In genomic region chr10:73998623-73999622, GRCh38 we compare ENCODE assay signal across 8 cellular contexts. TPM values are rescaled to one million over a fixed set of nuclear protein-coding genes. Genes with fewer than 3 reads are reported as not detected.
DNase-seq lines count a peak whose midpoint lies in the region; ATAC-seq and TF ChIP-seq lines count a peak whose summit lies in the region.

No MANE protein-coding gene starts in this region.

- TF ChIP-seq CTCF in OCI-LY7 (conservative IDR thresholded peaks at IDR 0.05; ENCODE audit: low read length): no peak

- ATAC-seq in left ventricle myocardium superior (peak; percentile 47), HG02588 (IDR thresholded peaks at IDR 0.05; ENCODE audit: unreplicated experiment) (no peak), HG03442 (IDR thresholded peaks at IDR 0.05; ENCODE audit: unreplicated experiment) (no peak)

- H3K4me1 ChIP-seq in OCI-LY7 (ENCODE audit: insufficient read depth, low read length, poor library complexity, severe bottlenecking): peaks cover 37% of the 10 kb centered on the region

- intact Hi-C loops in OCI-LY7 (cut with micrococcal nuclease; ENCODE audit: unreplicated experiment): loop anchor here (1.0 to 2.0 kb wide), 2 partner anchors 9 to 42 kb away; no protein-coding TSS in a partner anchor
- intact Hi-C loops in left ventricle myocardium superior (cut with micrococcal nuclease): no loop called here
- intact Hi-C loops in posterior cingulate gyrus (cut with DNase I): loop anchor here (5.0 kb wide), 1 partner anchor 78 kb away; no protein-coding TSS in a partner anchor

- no peaks in the 10 kb centered on the region; the same call in 1 of the 2 replicates for H4K20me1 ChIP-seq in OCI-LY7 (ENCODE audit: insufficient read depth, low read length)

- no peaks in the 10 kb centered on the region for H3K9me3 ChIP-seq in OCI-LY7 (ENCODE audit: low read length)

- H3K27ac ChIP-seq in OCI-LY7 (ENCODE audit: low read depth, low read length, poor library complexity, severe bottlenecking) (peak overlapping the region; percentile 23), angular gyrus (ENCODE audit: low read depth, low read length) (peak overlapping the region; percentile 26)

- H3K9me2 ChIP-seq in OCI-LY7 (ENCODE audit: insufficient read depth, low read length): no peaks in the 10 kb centered on the region

- H3K4me3 ChIP-seq in OCI-LY7 (ENCODE audit: low read depth, low read length, poor library complexity, severe bottlenecking): peak overlapping the region; percentile 93

- peak overlapping the region; percentile 97 for H3K4me2 ChIP-seq in OCI-LY7 (ENCODE audit: low read length)

- H3K36me3 ChIP-seq in OCI-LY7 (ENCODE audit: insufficient read depth, low read length): no peaks in the 10 kb centered on the region

- no TSS peak for BruUV-seq in OCI-LY7 (replicated peaks; lab: Mats Ljungman, UMichigan)

- DNase-seq in A172 (ENCODE audit: low spot score): peak; percentile 94
- peak; percentile 59 for DNase-seq in GM04504 (ENCODE audit: low read depth)
- DNase-seq in OCI-LY7 (ENCODE audit: low spot score): peak; percentile 52
- DNase-seq in left ventricle myocardium superior: peak; percentile 67
- DNase-seq in posterior cingulate gyrus: peak in 9 of 10 donors; percentile 17 to 93 (median 53)

- POLR2A ChIA-PET in OCI-LY7 (lab: Charles Lee): interaction anchor here (0.8 to 4.4 kb wide), 4 partner anchors 12 to 100 kb away, joined by 3 to 48 read pairs (median 6); no protein-coding TSS in a partner anchor

- peak overlapping the region; percentile 97; the same call in 1 of the 2 replicates for H2AFZ ChIP-seq in OCI-LY7 (ENCODE audit: low read length)

- CTCF ChIA-PET in OCI-LY7 (lab: Charles Lee; ENCODE audit: unreplicated experiment): interaction anchor here (0.6 to 1.7 kb wide), 5 partner anchors 13 to 89 kb away, joined by 3 to 5 read pairs (median 4); no protein-coding TSS in a partner anchor

- H3K79me2 ChIP-seq in OCI-LY7 (ENCODE audit: insufficient read depth, low read depth, low read length): peaks cover 19% of the 10 kb centered on the region; the same call in 1 of the 2 replicates

RNA-seq across cellular contexts. Expression of gene VCL, which starts 1.0 kb away (rescaled TPM):
- total RNA-seq in A172 (2014; rRNA removed; shearing (Covaris generic)): 142 and 146 TPM in 2 replicates
- total RNA-seq in OCI-LY7 (2014; rRNA removed; shearing (Covaris generic)): 19.1 and 24.9 TPM in 2 replicates
- total RNA-seq in OCI-LY7 (2022): 55.5 and 64.5 TPM in 2 replicates
- 238 TPM for total RNA-seq in left ventricle myocardium superior
